ENCODE assay signal across 26 cellular contexts in genomic region chr22:42350373-42350772, GRCh38.
DNase-seq lines count a peak whose midpoint lies in the region; ATAC-seq, FAIRE-seq and TF ChIP-seq lines count a peak whose summit lies in the region.
"Had no signal": no experiment of that assay in that cellular context is flagged by ENCODE, and none has a peak within 500 bp of the region (broad histone marks: within the 10 kb centered on the region; RNA-seq: fewer than 3 reads in every experiment).

No MANE protein-coding gene starts in this region.

- no peaks in the 10 kb centered on the region for H3K27me3 Mint-ChIP-seq in activated CD4-positive, alpha-beta memory T cell treated with anti-CD3 and anti-CD28 coated beads for 36 hours
- H3K27me3 Mint-ChIP-seq in activated CD4-positive, alpha-beta memory T cell treated with anti-CD3 and anti-CD28 coated beads, Interleukin-2, amount 10 ng/mL, durations not matched to agents 7 days and 5 days = no peaks in the 10 kb centered on the region

- no peaks in the 10 kb centered on the region for H3K4me1 Mint-ChIP-seq in activated CD4-positive, alpha-beta memory T cell treated with anti-CD3 and anti-CD28 coated beads for 36 hours (ENCODE audit: low read depth)
- H3K4me1 Mint-ChIP-seq in activated CD4-positive, alpha-beta memory T cell treated with anti-CD3 and anti-CD28 coated beads, Interleukin-2, amount 10 ng/mL, durations not matched to agents 7 days and 5 days = no peaks in the 10 kb centered on the region
- H3K4me1 Mint-ChIP-seq: CD14-positive monocyte; CD4-positive, alpha-beta memory T cell; CD4-positive, CD25-positive, alpha-beta regulatory T cell; CD8-positive, alpha-beta memory T cell had no signal

- no peak overlapping the region for H2AFZ ChIP-seq in K562 (ENCODE audit: low read depth, low read length)

- WGBS in K562 (ENCODE audit: insufficient coverage, low coverage, missing lambda C conversion rate) = 26% methylated on average over 4 of the region's 4 CpGs

- no peak for ATAC-seq in K562
- ATAC-seq: GM12878 had no signal

- in situ Hi-C loops in K562 (cut with MboI) = no loop called here

- intact Hi-C loops in activated CD4-positive, alpha-beta memory T cell treated with anti-CD3 and anti-CD28 coated beads for 36 hours (cut with micrococcal nuclease) = no loop called here
- intact Hi-C loops in K562 (cut with micrococcal nuclease) = no loop called here
- intact Hi-C loops in ascending aorta (cut with DNase I) = no loop called here

- no peaks in the 10 kb centered on the region for H3K79me2 ChIP-seq in K562 (ENCODE audit: control insufficient read depth, insufficient read depth, low read length)

- H3K4me3 ChIP-seq in K562 (no peak overlapping the region), WERI-Rb-1 (ENCODE audit: low read depth, low read length) (no peak overlapping the region), ascending aorta (no peak overlapping the region)
- H3K4me3 ChIP-seq: BLaER1, GM12878 had no signal

- no peak for TF ChIP-seq RAD21 in K562 (CRISPR knock-in tag; conservative IDR thresholded peaks at IDR 0.05 in 1 of 2, IDR thresholded peaks at IDR 0.05 in 1 of 2)

- no peak overlapping the region for H3K4me2 ChIP-seq in K562 (ENCODE audit: insufficient read depth, low read length)
- H3K4me2 ChIP-seq: BLaER1 had no signal

- H4K20me1 ChIP-seq in K562 (replicated peaks; ENCODE audit: control insufficient read depth, insufficient read depth, low read length) = no peaks in the 10 kb centered on the region
- H4K20me1 ChIP-seq: BLaER1 had no signal

- no peaks in the 10 kb centered on the region for H3K36me3 Mint-ChIP-seq in activated CD4-positive, alpha-beta memory T cell treated with anti-CD3 and anti-CD28 coated beads for 36 hours
- no peaks in the 10 kb centered on the region for H3K36me3 Mint-ChIP-seq in activated CD4-positive, alpha-beta memory T cell treated with anti-CD3 and anti-CD28 coated beads, Interleukin-2, amount 10 ng/mL, durations not matched to agents 7 days and 5 days (ENCODE audit: low read depth)
- H3K36me3 Mint-ChIP-seq: CD14-positive monocyte; CD4-positive, alpha-beta memory T cell; CD4-positive, CD25-positive, alpha-beta regulatory T cell; CD8-positive, alpha-beta memory T cell had no signal

- H3K4me1 ChIP-seq in K562 (replicated peaks in 1 of 2; ENCODE audit: control insufficient read depth in 2 of 2, insufficient read depth in 2 of 2, low read length in 2 of 2) (peaks cover 0 to 8% of the 10 kb centered on the region in 2 experiments; a peak in 2 of 5 replicates), ascending aorta (no peaks in the 10 kb centered on the region)

- DNase-seq in activated CD4-positive, alpha-beta memory T cell treated with anti-CD3 and anti-CD28 coated beads for 36 hours = no peak
- DNase-seq in activated CD4-positive, alpha-beta memory T cell treated with anti-CD3 and anti-CD28 coated beads, Interleukin-2, amount 10 ng/mL, durations not matched to agents 7 days and 5 days = no peak
- DNase-seq in K562 (ENCODE audit: extremely low read depth in 1 of 4, low spot score in 3 of 4) = no peak
- no peak for DNase-seq in WERI-Rb-1
- DNase-seq in ascending aorta (ENCODE audit: low spot score in 2 of 2) = no peak
- DNase-seq: 8988T; ACHN; BE2C; C1 segment of cervical spinal cord; CD4-positive, alpha-beta memory T cell; CD4-positive, CD25-positive, alpha-beta regulatory T cell; CD8-positive, alpha-beta memory T cell; COR-L47; DMS 273 treated with DMSO at 0.1 percent for 48 hours; DMS153; DMS53; DMS79; DND-41; EL; GDM1 had no signal

- H3K27ac ChIP-seq in K562 (ENCODE audit: extremely low read depth, low read depth, low read length) = no peak overlapping the region
- H3K27ac ChIP-seq in WERI-Rb-1 = no peak overlapping the region
- H3K27ac ChIP-seq in ascending aorta = no peak overlapping the region
- H3K27ac ChIP-seq: BLaER1 had no signal

- CTCF ChIA-PET in activated CD4-positive, alpha-beta memory T cell treated with anti-CD3 and anti-CD28 coated beads for 36 hours (lab: Charles Lee) = no interaction called here
- CTCF ChIA-PET in activated CD4-positive, alpha-beta memory T cell treated with anti-CD3 and anti-CD28 coated beads, Interleukin-2, amount 10 ng/mL, durations not matched to agents 7 days and 5 days (lab: Charles Lee) = no interaction called here
- CTCF ChIA-PET in K562 (lab: Yijun Ruan, JAX; ENCODE audit: low intra/inter-chr PET ratio) = no interaction called here

- TF ChIP-seq POLR2A in K562 (conservative IDR thresholded peaks at IDR 0.05) = no peak

- no peaks in the 10 kb centered on the region for H3K9me3 ChIP-seq in K562 (replicated peaks; ENCODE audit: control insufficient read depth, insufficient read depth, low read depth, low read length)
- peaks cover 4% of the 10 kb centered on the region for H3K9me3 ChIP-seq in WERI-Rb-1 (ENCODE audit: severe bottlenecking)
- no peaks in the 10 kb centered on the region for H3K9me3 ChIP-seq in ascending aorta
- H3K9me3 ChIP-seq: BE2C, BLaER1 had no signal

- TF ChIP-seq CTCF in K562 (IDR thresholded peaks at IDR 0.05 in 2 of 3, conservative IDR thresholded peaks at IDR 0.05 in 1 of 3; ENCODE audit: insufficient read depth in 2 of 3, low read depth in 1 of 3, low read length in 3 of 3) (no peak), WERI-Rb-1 (IDR thresholded peaks at IDR 0.05; ENCODE audit: low read depth, low read length) (no peak), ascending aorta (IDR thresholded peaks at IDR 0.05) (no peak)

- POLR2A ChIA-PET in activated CD4-positive, alpha-beta memory T cell treated with anti-CD3 and anti-CD28 coated beads for 36 hours (lab: Charles Lee) = no interaction called here
- POLR2A ChIA-PET in activated CD4-positive, alpha-beta memory T cell treated with anti-CD3 and anti-CD28 coated beads, Interleukin-2, amount 10 ng/mL, durations not matched to agents 7 days and 5 days (lab: Charles Lee) = no interaction called here
- POLR2A ChIA-PET in K562 (lab: Yijun Ruan, JAX) = no interaction called here

- H3K27ac Mint-ChIP-seq in activated CD4-positive, alpha-beta memory T cell treated with anti-CD3 and anti-CD28 coated beads for 36 hours = peak overlapping the region; percentile 2
- H3K27ac Mint-ChIP-seq in activated CD4-positive, alpha-beta memory T cell treated with anti-CD3 and anti-CD28 coated beads, Interleukin-2, amount 10 ng/mL, durations not matched to agents 7 days and 5 days = no peak overlapping the region
- H3K27ac Mint-ChIP-seq: CD14-positive monocyte; CD4-positive, alpha-beta memory T cell; CD4-positive, CD25-positive, alpha-beta regulatory T cell; CD8-positive, alpha-beta memory T cell had no signal

- peaks cover 3% of the 10 kb centered on the region for H3K9me3 Mint-ChIP-seq in activated CD4-positive, alpha-beta memory T cell treated with anti-CD3 and anti-CD28 coated beads for 36 hours
- H3K9me3 Mint-ChIP-seq in activated CD4-positive, alpha-beta memory T cell treated with anti-CD3 and anti-CD28 coated beads, Interleukin-2, amount 10 ng/mL, durations not matched to agents 7 days and 5 days = no peaks in the 10 kb centered on the region
- H3K9me3 Mint-ChIP-seq: CD4-positive, alpha-beta memory T cell had no signal

- H3K36me3 ChIP-seq in K562 (ENCODE audit: control insufficient read depth, insufficient read depth, low read length) = no peaks in the 10 kb centered on the region
- H3K36me3 ChIP-seq in WERI-Rb-1 = no peaks in the 10 kb centered on the region
- no peaks in the 10 kb centered on the region for H3K36me3 ChIP-seq in ascending aorta
- H3K36me3 ChIP-seq: BE2C, BLaER1 had no signal

- no peak for FAIRE-seq in K562 (lab: Jason Lieb, UNC)
- FAIRE-seq: A204.1, GM12878, GM12892, GM18507 had no signal

- no peak for TF ChIP-seq EP300 in K562 (IDR thresholded peaks at IDR 0.05; ENCODE audit: low read length)

- H3K27me3 ChIP-seq in K562 (ENCODE audit: control insufficient read depth in 2 of 2, insufficient read depth in 2 of 2, low read length in 2 of 2) = peaks cover 0 to 8% of the 10 kb centered on the region in 2 experiments; a peak in 3 of 5 replicates
- H3K27me3 ChIP-seq in WERI-Rb-1 (ENCODE audit: insufficient read depth, low read depth, severe bottlenecking) = no peaks in the 10 kb centered on the region
- no peaks in the 10 kb centered on the region for H3K27me3 ChIP-seq in ascending aorta
- H3K27me3 ChIP-seq: BE2C, BLaER1 had no signal

- H3K9me1 ChIP-seq in K562 (ENCODE audit: control insufficient read depth, insufficient read depth, low read length) = no peaks in the 10 kb centered on the region

- H3K4me3 Mint-ChIP-seq in activated CD4-positive, alpha-beta memory T cell treated with anti-CD3 and anti-CD28 coated beads for 36 hours = no peak overlapping the region
- H3K4me3 Mint-ChIP-seq in activated CD4-positive, alpha-beta memory T cell treated with anti-CD3 and anti-CD28 coated beads, Interleukin-2, amount 10 ng/mL, durations not matched to agents 7 days and 5 days = no peak overlapping the region
- H3K4me3 Mint-ChIP-seq: CD14-positive monocyte; CD4-positive, alpha-beta memory T cell; CD4-positive, CD25-positive, alpha-beta regulatory T cell; CD8-positive, alpha-beta memory T cell had no signal

- BruUV-seq in K562 (replicated peaks; lab: Mats Ljungman, UMichigan) = no TSS peak

- H3K9ac ChIP-seq in K562 (ENCODE audit: insufficient read depth in 1 of 2, low read depth in 2 of 2, low read length in 2 of 2) = no peak overlapping the region
- H3K9ac ChIP-seq: BLaER1 had no signal

TF ChIP-seq in K562, 482 proteins besides CTCF, POLR2A, EP300 and RAD21 (continues in another document):
- TF ChIP-seq SIN3A (IDR thresholded peaks at IDR 0.05; ENCODE audit: borderline replicate concordance in 2 of 2, control insufficient read depth in 1 of 2, low read depth in 2 of 2, low read length in 2 of 2) (no peak), ZBTB11 (CRISPR knock-in tag; IDR thresholded peaks at IDR 0.05) (no peak)
